In genomic region chr6:108260126-108260808, GRCh38 we compare ENCODE assay signal across 8 cellular contexts. TPM values are rescaled to one million over a fixed set of nuclear protein-coding genes. Genes with fewer than 3 reads are reported as not detected.
DNase-seq lines count a peak whose midpoint lies in the region; ATAC-seq and TF ChIP-seq lines count a peak whose summit lies in the region.

No MANE protein-coding gene starts in this region.

- POLR2A ChIA-PET in BJ (lab: Charles Lee): interaction anchor here (0.7 kb wide), 1 partner anchor 35 kb away, joined by 3 read pairs; the partner anchor contains the start of gene AFG1L

- TF ChIP-seq CTCF in BJ (IDR thresholded peaks at IDR 0.05; ENCODE audit: insufficient read depth, low read depth, low read length) (no peak), astrocyte of the spinal cord (IDR thresholded peaks at IDR 0.05; ENCODE audit: low read depth, low read length) (no peak)

- CTCF ChIA-PET in BJ (lab: Yijun Ruan, JAX): interaction anchor here (0.8 to 2.3 kb wide), 3 partner anchors 9 to 246 kb away, joined by 4 to 9 read pairs (median 5); no protein-coding TSS in a partner anchor

- DNase-seq in BJ (ENCODE audit: low read depth): no peak
- DNase-seq in RPMI8226: peak; percentile 59
- DNase-seq in astrocyte of the spinal cord (ENCODE audit: low read depth, low spot score): peak; percentile 43
- peak in 45 of 51 donors; percentile 10 to 89 (median 54) for DNase-seq in hypothalamus (lab: John Stamatoyannopoulos, UW)
- peak; percentile 66 for DNase-seq in putamen (ENCODE audit: low spot score)
- no peak for DNase-seq in NCI-H1694 (lab: John Stamatoyannopoulos, UW)

- in situ Hi-C loops in astrocyte of the spinal cord (cut with HindIII; ENCODE audit: low sequenced_read_pairs): no loop called here

- H3K27me3 ChIP-seq in BJ (ENCODE audit: control insufficient read depth, insufficient read depth, low read length): no peaks in the 10 kb centered on the region

- H3K36me3 ChIP-seq in BJ (ENCODE audit: control insufficient read depth, insufficient read depth, low read length): no peaks in the 10 kb centered on the region

- peak; percentile 1 for ATAC-seq in GM19025 (IDR thresholded peaks at IDR 0.05; ENCODE audit: low read depth, unreplicated experiment)
- ATAC-seq in HG03442 (IDR thresholded peaks at IDR 0.05; ENCODE audit: unreplicated experiment): peak; percentile 5

- H3K4me3 ChIP-seq in BJ (ENCODE audit: low read depth, low read length): peak overlapping the region; percentile 95
- H3K4me3 ChIP-seq in astrocyte of the spinal cord (ENCODE audit: low read depth, low read length): peak overlapping the region; percentile 95

RNA-seq across cellular contexts. Expression of gene SNX3, which starts 0.6 kb away (rescaled TPM):
- polyA plus RNA-seq in BJ (2011; rRNA removed): 113 and 243 TPM in 2 replicates
- 38.5 and 39.7 TPM in 2 replicates for polyA minus RNA-seq in BJ (2011; rRNA and poly(A)+ RNA removed)

RNA-seq across cellular contexts. Expression of gene AFG1L, which starts 34.6 kb away (rescaled TPM):
- 1.7 and 2.6 TPM in 2 replicates for polyA plus RNA-seq in BJ (2011; rRNA removed)
- 2.7 and 5.1 TPM in 2 replicates for polyA minus RNA-seq in BJ (2011; rRNA and poly(A)+ RNA removed)

Comparison
In these comparisons a context has a peak if more than half of its experiments do, and no peak if none do; other contexts are left out.
1. DNase-seq: peak in RPMI8226 (single experiment), astrocyte of the spinal cord (single experiment), hypothalamus (45 of 51) and putamen (single experiment); none in BJ (single experiment) and NCI-H1694 (single experiment).